1 cellular context compared by ENCODE assay signal in the genomic region with DNA sequence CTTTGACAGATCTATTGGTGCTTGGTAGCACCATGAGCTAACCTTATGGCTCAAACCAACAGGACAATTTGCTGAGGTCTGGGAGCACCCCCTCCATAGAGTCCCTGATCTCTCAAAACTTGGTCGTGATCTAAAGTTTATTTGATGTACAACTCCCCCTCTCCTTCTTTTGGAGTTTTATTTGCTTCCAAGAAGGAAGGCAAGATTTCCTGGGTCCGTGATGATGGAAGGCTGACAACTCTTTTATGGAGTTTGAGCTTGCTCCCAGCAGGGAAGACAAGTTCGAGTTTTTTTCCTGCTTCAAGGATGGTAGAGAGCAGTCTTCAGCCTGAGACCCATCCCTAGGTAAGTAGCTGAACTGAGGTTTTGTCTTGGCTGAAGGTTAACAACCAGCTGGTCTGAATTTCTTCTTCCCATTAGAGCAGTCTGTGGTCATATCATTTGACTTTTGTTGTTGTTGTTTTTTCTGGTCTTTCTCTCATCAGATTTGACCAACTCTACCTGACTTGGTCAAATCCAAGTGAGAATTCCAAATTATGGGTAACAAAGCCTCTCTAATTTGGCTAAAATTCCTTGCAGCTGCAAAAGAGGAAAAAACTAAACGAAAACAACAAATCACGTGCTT.
TF ChIP-seq lines count a peak whose summit lies in the region.

No MANE protein-coding gene starts in this region.

TF ChIP-seq in endothelial cell of umbilical vein, 7 proteins besides CTCF, POLR2A, EP300 and RAD21:
- TF ChIP-seq FOS (IDR thresholded peaks at IDR 0.05; ENCODE audit: borderline replicate concordance, insufficient read depth, low read length) (no peak), EZH2 (IDR thresholded peaks at IDR 0.05; ENCODE audit: borderline replicate concordance, low read depth, low read length, severe bottlenecking) (no peak), MYC (IDR thresholded peaks at IDR 0.05; ENCODE audit: low read depth, low read length) (no peak)
- TF ChIP-seq, protein P1, sequence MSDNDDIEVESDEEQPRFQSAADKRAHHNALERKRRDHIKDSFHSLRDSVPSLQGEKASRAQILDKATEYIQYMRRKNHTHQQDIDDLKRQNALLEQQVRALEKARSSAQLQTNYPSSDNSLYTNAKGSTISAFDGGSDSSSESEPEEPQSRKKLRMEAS (IDR thresholded peaks at IDR 0.05; ENCODE audit: insufficient read depth, insufficient read length) = no peak
